Comparison of ENCODE assay signal across 30 cellular contexts in genomic region chr1:228429007-228429406, GRCh38. TPM values are rescaled to one million over a fixed set of nuclear protein-coding genes. Genes with fewer than 3 reads are reported as not detected.
"Had no signal": no experiment of that assay in that cellular context is flagged by ENCODE, and none has a peak within 500 bp of the region (broad histone marks: within the 10 kb centered on the region; RNA-seq: fewer than 3 reads in every experiment).

No MANE protein-coding gene starts in this region.

- H3K36me3 Mint-ChIP-seq: activated naive CD8-positive, alpha-beta T cell treated with anti-CD3 and anti-CD28 coated beads for 36 hours; immature natural killer cell; mesothelial cell of epicardium had no signal

- DNase-seq: activated B cell treated with CpG ODN at 0.5 μM for 24 hours; activated CD4-positive, alpha-beta T cell treated with anti-CD3 and anti-CD28 coated beads for 36 hours; activated CD4-positive, alpha-beta T cell treated with anti-CD3 and anti-CD28 coated beads, Interleukin-2, amount 50 U/mL, for 4 hours; activated CD8-positive, alpha-beta memory T cell treated with anti-CD3 and anti-CD28 coated beads for 24 hours; activated CD8-positive, alpha-beta memory T cell treated with anti-CD3 and anti-CD28 coated beads, Interleukin-2, amount 50 U/mL, for 48 hours; activated naive CD4-positive, alpha-beta T cell treated with Interleukin-2 at 50 U/mL for 16 hours; activated naive CD8-positive, alpha-beta T cell treated with anti-CD3 and anti-CD28 coated beads for 36 hours; activated T-cell treated with anti-CD3 and anti-CD28 coated beads, Interleukin-2, amount 50 U/mL, for 4 hours; amniotic stem cell; colonic mucosa; dorsolateral prefrontal cortex; effector memory CD8-positive, alpha-beta T cell; glutamatergic neuron; immature natural killer cell; kidney glomerular epithelial cell; left lung; naive thymus-derived CD8-positive, alpha-beta T cell; stimulated activated CD4-positive, alpha-beta T cell treated with anti-CD3 and anti-CD28 coated beads, Interleukin-12 subunit alpha, Interleukin-12 subunit beta, amount 100 ng/mL, for 4 hours; stimulated activated CD4-positive, alpha-beta T cell treated with anti-CD3 and anti-CD28 coated beads, Interleukin-4, amount 100 ng/mL, for 4 hours; stimulated activated naive CD8-positive, alpha-beta T cell treated with anti-CD3 and anti-CD28 coated beads, Interleukin-15, Interleukin-2, amounts not matched to agents 100 U/mL and 50 U/mL, for 24 hours; T1000; upper lobe of left lung had no signal

- H3K4me3 ChIP-seq: colonic mucosa, dorsolateral prefrontal cortex, esophagus muscularis mucosa, hepatocyte, left lung, lung, prostate gland, upper lobe of left lung had no signal

- H2AFZ ChIP-seq: hepatocyte had no signal

- H3K27ac ChIP-seq: colonic mucosa, dorsolateral prefrontal cortex, esophagus muscularis mucosa, hepatocyte, left lung, prostate gland, upper lobe of left lung had no signal

- H3K9me3 ChIP-seq: colonic mucosa, esophagus muscularis mucosa, left lung, prostate gland, upper lobe of left lung had no signal

- H3K4me1 Mint-ChIP-seq: activated B cell treated with CpG ODN at 0.5 μM for 24 hours; activated CD4-positive, alpha-beta T cell treated with anti-CD3 and anti-CD28 coated beads for 36 hours; activated naive CD8-positive, alpha-beta T cell treated with anti-CD3 and anti-CD28 coated beads for 36 hours; immature natural killer cell; naive thymus-derived CD8-positive, alpha-beta T cell had no signal

- H3K79me2 ChIP-seq: hepatocyte had no signal

- H3K36me3 ChIP-seq: colonic mucosa, esophagus muscularis mucosa, left lung, prostate gland, upper lobe of left lung had no signal

- H3K4me1 ChIP-seq: colonic mucosa, esophagus muscularis mucosa, left lung, prostate gland, upper lobe of left lung had no signal

- H3K9me3 Mint-ChIP-seq: activated B cell treated with CpG ODN at 0.5 μM for 24 hours; activated naive CD8-positive, alpha-beta T cell treated with anti-CD3 and anti-CD28 coated beads for 36 hours; activated T-cell treated with anti-CD3 and anti-CD28 coated beads, Interleukin-2, amount 50 U/mL, for 4 hours; activated T-helper 2 cell treated with anti-CD3 and anti-CD28 coated beads, Interferon-gamma antibody, Interleukin-2, Interleukin-4, amounts not matched to agents 10 μg/mL and 5 μg/mL and 100 μg/mL, durations not matched to agents 14 hours and 24 hours and 36 hours; effector memory CD8-positive, alpha-beta T cell; immature natural killer cell; mesothelial cell of epicardium; naive thymus-derived CD8-positive, alpha-beta T cell had no signal

- H3K4me2 ChIP-seq: hepatocyte had no signal

- H3K27me3 ChIP-seq: colonic mucosa, hepatocyte, upper lobe of left lung had no signal

- H3K4me3 Mint-ChIP-seq: activated B cell treated with CpG ODN at 0.5 μM for 24 hours; activated CD4-positive, alpha-beta T cell treated with anti-CD3 and anti-CD28 coated beads for 36 hours; activated naive CD8-positive, alpha-beta T cell treated with anti-CD3 and anti-CD28 coated beads for 36 hours; activated T-cell treated with anti-CD3 and anti-CD28 coated beads, Interleukin-2, amount 50 U/mL, for 4 hours; effector memory CD8-positive, alpha-beta T cell; immature natural killer cell; mesothelial cell of epicardium; naive thymus-derived CD8-positive, alpha-beta T cell had no signal

- H3K27ac Mint-ChIP-seq: activated B cell treated with CpG ODN at 0.5 μM for 24 hours; activated CD4-positive, alpha-beta T cell treated with anti-CD3 and anti-CD28 coated beads for 36 hours; activated naive CD8-positive, alpha-beta T cell treated with anti-CD3 and anti-CD28 coated beads for 36 hours; activated T-helper 2 cell treated with anti-CD3 and anti-CD28 coated beads, Interferon-gamma antibody, Interleukin-2, Interleukin-4, amounts not matched to agents 10 μg/mL and 5 μg/mL and 100 μg/mL, durations not matched to agents 14 hours and 24 hours and 36 hours; effector memory CD8-positive, alpha-beta T cell; immature natural killer cell; mesothelial cell of epicardium had no signal

RNA-seq across cellular contexts. Expression of gene TRIM17, which starts 12.3 kb away (rescaled TPM):
- total RNA-seq: activated B cell treated with CpG ODN at 0.5 μM for 24 hours, endothelial cell of umbilical vein, esophagus muscularis mucosa, subcutaneous adipose tissue had no signal
- polyA plus RNA-seq: endothelial cell of umbilical vein had no signal
